ENCODE assay signal across 2 cellular contexts in the genomic region with DNA sequence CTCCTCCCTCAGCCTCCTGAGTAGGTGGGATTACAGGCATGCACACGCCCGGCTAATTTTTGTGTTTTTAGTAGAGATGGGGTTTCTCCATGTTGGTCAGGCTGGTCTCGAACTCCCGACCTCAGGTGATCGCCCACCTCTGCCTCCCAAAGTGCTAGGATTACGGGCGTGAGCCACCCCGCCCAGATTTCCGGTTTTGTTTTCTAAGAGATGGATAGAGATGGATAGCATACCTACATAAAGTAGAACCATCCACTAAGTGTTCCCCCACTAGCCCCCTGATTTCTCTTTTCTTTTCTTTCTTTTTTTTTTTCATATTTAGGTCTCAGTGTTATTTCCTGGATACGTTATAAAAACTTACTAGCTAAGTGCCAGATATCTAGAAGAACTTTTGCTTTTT.
TF ChIP-seq lines count a peak whose summit lies in the region.

No MANE protein-coding gene starts in this region.

TF ChIP-seq in HEK293, 187 proteins besides CTCF, POLR2A, EP300 and RAD21 (continued from another document and continues in another):
- TF ChIP-seq, protein P1, sequence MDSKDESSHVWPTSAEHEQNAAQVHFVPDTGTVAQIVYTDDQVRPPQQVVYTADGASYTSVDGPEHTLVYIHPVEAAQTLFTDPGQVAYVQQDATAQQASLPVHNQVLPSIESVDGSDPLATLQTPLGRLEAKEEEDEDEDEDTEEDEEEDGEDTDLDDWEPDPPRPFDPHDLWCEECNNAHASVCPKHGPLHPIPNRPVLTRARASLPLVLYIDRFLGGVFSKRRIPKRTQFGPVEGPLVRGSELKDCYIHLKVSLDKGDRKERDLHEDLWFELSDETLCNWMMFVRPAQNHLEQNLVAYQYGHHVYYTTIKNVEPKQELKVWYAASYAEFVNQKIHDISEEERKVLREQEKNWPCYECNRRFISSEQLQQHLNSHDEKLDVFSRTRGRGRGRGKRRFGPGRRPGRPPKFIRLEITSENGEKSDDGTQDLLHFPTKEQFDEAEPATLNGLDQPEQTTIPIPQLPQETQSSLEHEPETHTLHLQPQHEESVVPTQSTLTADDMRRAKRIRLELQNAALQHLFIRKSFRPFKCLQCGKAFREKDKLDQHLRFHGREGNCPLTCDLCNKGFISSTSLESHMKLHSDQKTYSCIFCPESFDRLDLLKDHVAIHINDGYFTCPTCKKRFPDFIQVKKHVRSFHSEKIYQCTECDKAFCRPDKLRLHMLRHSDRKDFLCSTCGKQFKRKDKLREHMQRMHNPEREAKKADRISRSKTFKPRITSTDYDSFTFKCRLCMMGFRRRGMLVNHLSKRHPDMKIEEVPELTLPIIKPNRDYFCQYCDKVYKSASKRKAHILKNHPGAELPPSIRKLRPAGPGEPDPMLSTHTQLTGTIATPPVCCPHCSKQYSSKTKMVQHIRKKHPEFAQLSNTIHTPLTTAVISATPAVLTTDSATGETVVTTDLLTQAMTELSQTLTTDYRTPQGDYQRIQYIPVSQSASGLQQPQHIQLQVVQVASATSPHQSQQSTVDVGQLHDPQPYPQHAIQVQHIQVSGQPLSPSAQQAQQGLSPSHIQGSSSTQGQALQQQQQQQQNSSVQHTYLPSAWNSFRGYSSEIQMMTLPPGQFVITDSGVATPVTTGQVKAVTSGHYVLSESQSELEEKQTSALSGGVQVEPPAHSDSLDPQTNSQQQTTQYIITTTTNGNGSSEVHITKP (tag by site-specific recombination; IDR thresholded peaks at IDR 0.05), result no peak
- no peak for TF ChIP-seq ZNF530 (tag by site-specific recombination; IDR thresholded peaks at IDR 0.05; ENCODE audit: low read depth)
- TF ChIP-seq, protein P2, sequence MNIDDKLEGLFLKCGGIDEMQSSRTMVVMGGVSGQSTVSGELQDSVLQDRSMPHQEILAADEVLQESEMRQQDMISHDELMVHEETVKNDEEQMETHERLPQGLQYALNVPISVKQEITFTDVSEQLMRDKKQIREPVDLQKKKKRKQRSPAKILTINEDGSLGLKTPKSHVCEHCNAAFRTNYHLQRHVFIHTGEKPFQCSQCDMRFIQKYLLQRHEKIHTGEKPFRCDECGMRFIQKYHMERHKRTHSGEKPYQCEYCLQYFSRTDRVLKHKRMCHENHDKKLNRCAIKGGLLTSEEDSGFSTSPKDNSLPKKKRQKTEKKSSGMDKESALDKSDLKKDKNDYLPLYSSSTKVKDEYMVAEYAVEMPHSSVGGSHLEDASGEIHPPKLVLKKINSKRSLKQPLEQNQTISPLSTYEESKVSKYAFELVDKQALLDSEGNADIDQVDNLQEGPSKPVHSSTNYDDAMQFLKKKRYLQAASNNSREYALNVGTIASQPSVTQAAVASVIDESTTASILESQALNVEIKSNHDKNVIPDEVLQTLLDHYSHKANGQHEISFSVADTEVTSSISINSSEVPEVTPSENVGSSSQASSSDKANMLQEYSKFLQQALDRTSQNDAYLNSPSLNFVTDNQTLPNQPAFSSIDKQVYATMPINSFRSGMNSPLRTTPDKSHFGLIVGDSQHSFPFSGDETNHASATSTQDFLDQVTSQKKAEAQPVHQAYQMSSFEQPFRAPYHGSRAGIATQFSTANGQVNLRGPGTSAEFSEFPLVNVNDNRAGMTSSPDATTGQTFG (tag by site-specific recombination; IDR thresholded peaks at IDR 0.05; ENCODE audit: borderline replicate concordance), result no peak
- TF ChIP-seq KLF7 (tag by site-specific recombination; IDR thresholded peaks at IDR 0.05; ENCODE audit: borderline replicate concordance), result peak; percentile 48; the same call in 1 of the 2 replicates
- TF ChIP-seq, protein P3, sequence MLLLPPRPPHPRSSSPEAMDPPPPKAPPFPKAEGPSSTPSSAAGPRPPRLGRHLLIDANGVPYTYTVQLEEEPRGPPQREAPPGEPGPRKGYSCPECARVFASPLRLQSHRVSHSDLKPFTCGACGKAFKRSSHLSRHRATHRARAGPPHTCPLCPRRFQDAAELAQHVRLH (tag by site-specific recombination; IDR thresholded peaks at IDR 0.05), result peak; percentile 77
- no peak for TF ChIP-seq ZNF658 (tag by site-specific recombination; IDR thresholded peaks at IDR 0.05)
- TF ChIP-seq ZBTB17 (tag by site-specific recombination; IDR thresholded peaks at IDR 0.05), result peak; percentile 51; the same call in 1 of the 2 replicates
- TF ChIP-seq KLF1 (tag by site-specific recombination; IDR thresholded peaks at IDR 0.05), result peak; percentile 61
- TF ChIP-seq WT1 (tag by site-specific recombination; IDR thresholded peaks at IDR 0.05), result no peak
- TF ChIP-seq YY2 (tag by site-specific recombination; IDR thresholded peaks at IDR 0.05), result no peak
- no peak for TF ChIP-seq ZNF140 (tag by site-specific recombination; IDR thresholded peaks at IDR 0.05)
- TF ChIP-seq ZNF555 (tag by site-specific recombination; conservative IDR thresholded peaks at IDR 0.05), result no peak
- TF ChIP-seq ZNF776 (tag by site-specific recombination; IDR thresholded peaks at IDR 0.05; ENCODE audit: borderline replicate concordance), result no peak
- TF ChIP-seq EGR2 (tag by site-specific recombination; IDR thresholded peaks at IDR 0.05; ENCODE audit: low read depth), result peak; percentile 68
- TF ChIP-seq, protein P4, sequence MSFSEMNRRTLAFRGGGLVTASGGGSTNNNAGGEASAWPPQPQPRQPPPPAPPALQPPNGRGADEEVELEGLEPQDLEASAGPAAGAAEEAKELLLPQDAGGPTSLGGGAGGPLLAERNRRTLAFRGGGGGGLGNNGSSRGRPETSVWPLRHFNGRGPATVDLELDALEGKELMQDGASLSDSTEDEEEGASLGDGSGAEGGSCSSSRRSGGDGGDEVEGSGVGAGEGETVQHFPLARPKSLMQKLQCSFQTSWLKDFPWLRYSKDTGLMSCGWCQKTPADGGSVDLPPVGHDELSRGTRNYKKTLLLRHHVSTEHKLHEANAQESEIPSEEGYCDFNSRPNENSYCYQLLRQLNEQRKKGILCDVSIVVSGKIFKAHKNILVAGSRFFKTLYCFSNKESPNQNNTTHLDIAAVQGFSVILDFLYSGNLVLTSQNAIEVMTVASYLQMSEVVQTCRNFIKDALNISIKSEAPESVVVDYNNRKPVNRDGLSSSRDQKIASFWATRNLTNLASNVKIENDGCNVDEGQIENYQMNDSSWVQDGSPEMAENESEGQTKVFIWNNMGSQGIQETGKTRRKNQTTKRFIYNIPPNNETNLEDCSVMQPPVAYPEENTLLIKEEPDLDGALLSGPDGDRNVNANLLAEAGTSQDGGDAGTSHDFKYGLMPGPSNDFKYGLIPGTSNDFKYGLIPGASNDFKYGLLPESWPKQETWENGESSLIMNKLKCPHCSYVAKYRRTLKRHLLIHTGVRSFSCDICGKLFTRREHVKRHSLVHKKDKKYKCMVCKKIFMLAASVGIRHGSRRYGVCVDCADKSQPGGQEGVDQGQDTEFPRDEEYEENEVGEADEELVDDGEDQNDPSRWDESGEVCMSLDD (tag by site-specific recombination; IDR thresholded peaks at IDR 0.05), result 0 out of 2 replicates have a peak, but pooled peaks have one; percentile 32
- no peak for TF ChIP-seq ZNF571 (tag by site-specific recombination; IDR thresholded peaks at IDR 0.05)
- no peak for TF ChIP-seq ZNF473 (tag by site-specific recombination; IDR thresholded peaks at IDR 0.05)
- TF ChIP-seq ZFP3 (tag by site-specific recombination; IDR thresholded peaks at IDR 0.05; ENCODE audit: low read depth), result no peak
- TF ChIP-seq ZNF747 (tag by site-specific recombination; IDR thresholded peaks at IDR 0.05), result no peak
- TF ChIP-seq ZNF549 (tag by site-specific recombination; IDR thresholded peaks at IDR 0.05), result no peak

TF ChIP-seq in WTC11, 78 proteins besides CTCF, POLR2A, EP300 and RAD21 (continued from another document):
- TF ChIP-seq, protein P5, sequence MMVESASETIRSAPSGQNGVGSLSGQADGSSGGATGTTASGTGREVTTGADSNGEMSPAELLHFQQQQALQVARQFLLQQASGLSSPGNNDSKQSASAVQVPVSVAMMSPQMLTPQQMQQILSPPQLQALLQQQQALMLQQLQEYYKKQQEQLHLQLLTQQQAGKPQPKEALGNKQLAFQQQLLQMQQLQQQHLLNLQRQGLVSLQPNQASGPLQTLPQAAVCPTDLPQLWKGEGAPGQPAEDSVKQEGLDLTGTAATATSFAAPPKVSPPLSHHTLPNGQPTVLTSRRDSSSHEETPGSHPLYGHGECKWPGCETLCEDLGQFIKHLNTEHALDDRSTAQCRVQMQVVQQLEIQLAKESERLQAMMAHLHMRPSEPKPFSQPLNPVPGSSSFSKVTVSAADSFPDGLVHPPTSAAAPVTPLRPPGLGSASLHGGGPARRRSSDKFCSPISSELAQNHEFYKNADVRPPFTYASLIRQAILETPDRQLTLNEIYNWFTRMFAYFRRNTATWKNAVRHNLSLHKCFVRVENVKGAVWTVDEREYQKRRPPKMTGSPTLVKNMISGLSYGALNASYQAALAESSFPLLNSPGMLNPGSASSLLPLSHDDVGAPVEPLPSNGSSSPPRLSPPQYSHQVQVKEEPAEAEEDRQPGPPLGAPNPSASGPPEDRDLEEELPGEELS (CRISPR knock-in tag; IDR thresholded peaks at IDR 0.05), result no peak
- TF ChIP-seq ZNF263 (CRISPR knock-in tag; IDR thresholded peaks at IDR 0.05; ENCODE audit: low read depth) (no peak), CREB1 (CRISPR knock-in tag; IDR thresholded peaks at IDR 0.05) (no peak), CBFB (CRISPR knock-in tag; IDR thresholded peaks at IDR 0.05; ENCODE audit: low read depth) (no peak), FOXP1 (CRISPR knock-in tag; IDR thresholded peaks at IDR 0.05; ENCODE audit: borderline replicate concordance) (no peak)
- TF ChIP-seq, protein P6, sequence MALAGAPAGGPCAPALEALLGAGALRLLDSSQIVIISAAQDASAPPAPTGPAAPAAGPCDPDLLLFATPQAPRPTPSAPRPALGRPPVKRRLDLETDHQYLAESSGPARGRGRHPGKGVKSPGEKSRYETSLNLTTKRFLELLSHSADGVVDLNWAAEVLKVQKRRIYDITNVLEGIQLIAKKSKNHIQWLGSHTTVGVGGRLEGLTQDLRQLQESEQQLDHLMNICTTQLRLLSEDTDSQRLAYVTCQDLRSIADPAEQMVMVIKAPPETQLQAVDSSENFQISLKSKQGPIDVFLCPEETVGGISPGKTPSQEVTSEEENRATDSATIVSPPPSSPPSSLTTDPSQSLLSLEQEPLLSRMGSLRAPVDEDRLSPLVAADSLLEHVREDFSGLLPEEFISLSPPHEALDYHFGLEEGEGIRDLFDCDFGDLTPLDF (CRISPR knock-in tag; IDR thresholded peaks at IDR 0.05), result no peak
- TF ChIP-seq, protein P7, sequence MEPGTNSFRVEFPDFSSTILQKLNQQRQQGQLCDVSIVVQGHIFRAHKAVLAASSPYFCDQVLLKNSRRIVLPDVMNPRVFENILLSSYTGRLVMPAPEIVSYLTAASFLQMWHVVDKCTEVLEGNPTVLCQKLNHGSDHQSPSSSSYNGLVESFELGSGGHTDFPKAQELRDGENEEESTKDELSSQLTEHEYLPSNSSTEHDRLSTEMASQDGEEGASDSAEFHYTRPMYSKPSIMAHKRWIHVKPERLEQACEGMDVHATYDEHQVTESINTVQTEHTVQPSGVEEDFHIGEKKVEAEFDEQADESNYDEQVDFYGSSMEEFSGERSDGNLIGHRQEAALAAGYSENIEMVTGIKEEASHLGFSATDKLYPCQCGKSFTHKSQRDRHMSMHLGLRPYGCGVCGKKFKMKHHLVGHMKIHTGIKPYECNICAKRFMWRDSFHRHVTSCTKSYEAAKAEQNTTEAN (CRISPR knock-in tag; IDR thresholded peaks at IDR 0.05), result no peak
- TF ChIP-seq, protein P8, sequence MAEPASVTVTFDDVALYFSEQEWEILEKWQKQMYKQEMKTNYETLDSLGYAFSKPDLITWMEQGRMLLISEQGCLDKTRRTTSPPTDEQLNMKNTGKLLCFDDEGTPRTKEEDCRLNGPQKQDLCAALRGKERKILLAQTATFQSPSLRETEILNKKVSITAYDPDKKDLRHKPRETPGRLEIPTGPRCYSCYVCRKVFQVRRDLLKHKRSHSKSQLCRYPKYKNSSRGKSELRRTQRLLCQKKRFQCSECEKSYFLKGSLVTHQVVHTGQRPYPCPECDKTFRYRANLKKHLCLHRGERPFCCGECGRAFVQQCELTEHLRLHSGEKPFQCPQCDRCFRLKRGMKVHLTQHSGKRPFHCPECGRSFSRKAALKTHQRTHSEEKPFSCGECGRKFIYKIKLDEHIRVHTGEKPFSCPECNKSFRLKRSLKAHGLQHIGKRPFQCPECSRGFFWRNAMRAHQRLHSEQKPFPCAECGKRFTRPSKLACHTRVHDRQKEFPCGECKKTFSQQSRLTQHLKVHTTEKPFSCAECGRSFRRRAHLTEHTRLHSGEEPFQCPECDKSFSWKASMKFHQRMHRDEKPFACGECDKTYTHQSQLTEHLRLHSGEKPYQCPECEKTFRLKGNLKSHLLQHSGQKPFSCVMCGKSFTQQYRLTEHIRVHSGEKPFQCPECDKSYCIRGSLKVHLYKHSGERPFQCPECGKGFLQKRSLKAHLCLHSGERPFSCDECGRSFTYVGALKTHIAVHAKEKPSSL (CRISPR knock-in tag; conservative IDR thresholded peaks at IDR 0.05), result no peak
